ENCODE assay signal across 18 cellular contexts in genomic region chr10:78982726-78983125, GRCh38.
DNase-seq lines count a peak whose midpoint lies in the region; TF ChIP-seq lines count a peak whose summit lies in the region.
"Had no signal": no experiment of that assay in that cellular context is flagged by ENCODE, and none has a peak within 500 bp of the region (broad histone marks: within the 10 kb centered on the region; RNA-seq: fewer than 3 reads in every experiment).

No MANE protein-coding gene starts in this region.

- H3K4me3 ChIP-seq in osteoblast (ENCODE audit: insufficient read depth, low read length) = no peak overlapping the region
- H3K4me3 ChIP-seq: A549; BLaER1 treated with 17β-estradiol and CSF1 and Interleukin-3, amounts not matched to agents 10 nM and 100 nM had no signal

- peak; percentile 39 for DNase-seq in DMS53 (lab: John Stamatoyannopoulos, UW)
- DNase-seq in DMS53 treated with DMSO at 0.1 percent for 48 hours (lab: John Stamatoyannopoulos, UW; ENCODE audit: unreplicated experiment) = no peak
- DNase-seq in NCI-H510A treated with DMSO at 0.1 percent for 48 hours (lab: John Stamatoyannopoulos, UW) = peak; percentile 43
- no peak for DNase-seq in NCI-H510A (lab: John Stamatoyannopoulos, UW)
- peak; percentile 30 for DNase-seq in DMS79 (lab: John Stamatoyannopoulos, UW)
- DNase-seq in osteoblast (ENCODE audit: insufficient read length, low spot score, missing footprints) = peak; percentile 68
- no peak for DNase-seq in stimulated activated CD4-positive, alpha-beta T cell treated with anti-CD3 and anti-CD28 coated beads, Interleukin-4, amount 100 ng/mL, for 4 hours
- DNase-seq in medulla oblongata (ENCODE audit: extremely low spot score) = no peak
- DNase-seq: AML-193; Caco-2; Calu3; CD4-positive, alpha-beta T cell; CD8-positive, alpha-beta T cell; GF-D8 had no signal

- no peaks in the 10 kb centered on the region for H3K36me3 ChIP-seq in osteoblast (ENCODE audit: insufficient read depth, low read length)
- H3K36me3 ChIP-seq: BLaER1 treated with 17β-estradiol and CSF1 and Interleukin-3, amounts not matched to agents 10 nM and 100 nM had no signal

- H3K27me3 ChIP-seq in osteoblast (ENCODE audit: insufficient read depth, low read length) = no peaks in the 10 kb centered on the region

- H2AFZ ChIP-seq in osteoblast (ENCODE audit: low read length) = no peak overlapping the region

- no peak overlapping the region for H3K4me2 ChIP-seq in osteoblast (ENCODE audit: insufficient read depth, low read length)
- H3K4me2 ChIP-seq: A549; BLaER1 treated with 17β-estradiol and CSF1 and Interleukin-3, amounts not matched to agents 10 nM and 100 nM had no signal

- H3K9me3 ChIP-seq in osteoblast (ENCODE audit: low read depth, low read length) = no peaks in the 10 kb centered on the region
- H3K9me3 ChIP-seq: A549; BLaER1 treated with 17β-estradiol and CSF1 and Interleukin-3, amounts not matched to agents 10 nM and 100 nM; Caco-2 had no signal

- no peak overlapping the region for H3K27ac ChIP-seq in osteoblast (ENCODE audit: low read depth, low read length)
- H3K27ac ChIP-seq: 22Rv1; BLaER1 treated with 17β-estradiol and CSF1 and Interleukin-3, amounts not matched to agents 10 nM and 100 nM; C4-2B had no signal

- TF ChIP-seq CTCF in osteoblast (IDR thresholded peaks at IDR 0.05; ENCODE audit: extremely low read depth, low read depth, low read length) = no peak

- peaks cover 18% of the 10 kb centered on the region for H3K4me1 ChIP-seq in osteoblast (ENCODE audit: insufficient read depth, low read length)

- H3K79me2 ChIP-seq in osteoblast (ENCODE audit: insufficient read depth, low read length) = no peaks in the 10 kb centered on the region

- H4K20me1 ChIP-seq in osteoblast (ENCODE audit: insufficient read depth, low read length) = no peaks in the 10 kb centered on the region

Comparison
In these comparisons a context has a peak if more than half of its experiments do, and no peak if none do; other contexts are left out.
1. DNase-seq: peak in DMS53 (single experiment), NCI-H510A treated with DMSO at 0.1 percent for 48 hours (single experiment), DMS79 (single experiment) and osteoblast (single experiment); none in DMS53 treated with DMSO at 0.1 percent for 48 hours (single experiment), NCI-H510A (single experiment), stimulated activated CD4-positive, alpha-beta T cell treated with anti-CD3 and anti-CD28 coated beads, Interleukin-4, amount 100 ng/mL, for 4 hours (0 of 2) and medulla oblongata (single experiment).